8 cellular contexts compared by ENCODE assay signal in the genomic region with DNA sequence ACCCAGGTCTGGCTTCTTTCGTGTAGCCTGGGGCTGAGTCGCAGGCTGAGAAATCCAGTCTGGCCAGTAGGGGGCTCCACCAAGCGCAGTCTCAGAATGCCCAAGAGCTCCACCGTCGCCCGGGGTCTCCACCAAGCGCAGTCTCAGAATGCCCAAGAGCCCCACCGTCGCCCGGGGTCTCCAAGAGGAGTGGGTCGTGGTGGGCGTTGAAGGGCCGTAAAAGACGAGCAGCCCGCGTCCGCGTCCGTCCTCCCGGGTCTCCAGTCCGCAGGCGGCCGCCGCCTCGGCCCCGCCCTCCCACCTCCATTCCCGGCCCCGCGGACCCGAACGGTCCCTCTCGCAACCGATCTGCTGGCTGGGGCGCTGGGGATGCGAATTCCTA. TPM values are rescaled to one million over a fixed set of nuclear protein-coding genes. Genes with fewer than 3 reads are reported as not detected.
A peak's percentile ranks its signal among the peaks of the same experiment; 100 is the strongest.
DNase-seq lines count a peak whose midpoint lies in the region; ATAC-seq, FAIRE-seq and TF ChIP-seq lines count a peak whose summit lies in the region.

No MANE protein-coding gene starts in this region.

- DNase-seq in SHP77 (lab: John Stamatoyannopoulos, UW) (peak; percentile 44 to 64), SHP77 treated with DMSO at 0.1 percent for 48 hours (lab: John Stamatoyannopoulos, UW) (no peak), NCI-H2081 (lab: John Stamatoyannopoulos, UW) (peak; percentile 75 to 76), T47D (ENCODE audit: low read depth in 1 of 2, low spot score in 1 of 2) (peak; percentile 53 to 74), iPS-NIHi7 (ENCODE audit: extremely low spot score) (peak; percentile 76), small intestine (peak; percentile 86)

- no peaks in the 10 kb centered on the region for H3K9me3 ChIP-seq in small intestine (ENCODE audit: control insufficient read depth, low read depth)

- H3K4me3 ChIP-seq in small intestine (ENCODE audit: low read depth in 1 of 2, low read length in 2 of 2): peak overlapping the region; percentile 89 to 93

- no peaks in the 10 kb centered on the region for H3K36me3 ChIP-seq in small intestine (ENCODE audit: control insufficient read depth in 2 of 2, insufficient read depth in 2 of 2, low read length in 2 of 2)

- H3K4me1 ChIP-seq in small intestine (ENCODE audit: control insufficient read depth in 2 of 2, insufficient read depth in 1 of 2, low read depth in 1 of 2, low read length in 1 of 2): peaks cover 6 to 16% of the 10 kb centered on the region in 2 donors

- no peak for FAIRE-seq in small intestine (lab: Jason Lieb, UNC)

- WGBS in small intestine, 3 donors: 0% methylated on average over 20 to 35 of the region's 35 CpGs

- peak; percentile 96 for TF ChIP-seq CTCF in VCaP (conservative IDR thresholded peaks at IDR 0.05)

- in situ Hi-C loops in T47D (cut with HindIII; ENCODE audit: low pct_unique_long_range_greater_than_20kb, low sequenced_read_pairs): no loop called here

- no peaks in the 10 kb centered on the region for H3K27me3 ChIP-seq in small intestine (ENCODE audit: control insufficient read depth in 2 of 2, insufficient read depth in 2 of 2, low read length in 2 of 2)

- H3K27ac ChIP-seq in VCaP (peak overlapping the region; percentile 88), small intestine (ENCODE audit: low read depth in 1 of 2, low read length in 1 of 2) (peak overlapping the region; percentile 95 to 97)

- peak; percentile 57 for ATAC-seq in HG02943 (IDR thresholded peaks at IDR 0.05; ENCODE audit: low read depth, unreplicated experiment)

RNA-seq across cellular contexts. Expression of gene ZYX, which starts 0.9 kb away (rescaled TPM):
- 10 to 100 TPM; 50.3 to 73.2 (median 50.8) TPM for polyA plus RNA-seq in small intestine

RNA-seq across cellular contexts. Expression of gene FAM131B, which starts 17.7 kb away (rescaled TPM):
- polyA plus RNA-seq in small intestine: 1 to 10 TPM in 1 of 3 donors, under 1 TPM in 1, not detected in 1; 0.54 to 3.3 TPM

RNA-seq across cellular contexts. Expression of gene EPHA1, which starts 28.4 kb away (rescaled TPM):
- polyA plus RNA-seq in small intestine: 10 to 100 TPM; 14.6 to 42.3 (median 19.6) TPM
